Comparison of ENCODE assay signal across 24 cellular contexts in the genomic region with DNA sequence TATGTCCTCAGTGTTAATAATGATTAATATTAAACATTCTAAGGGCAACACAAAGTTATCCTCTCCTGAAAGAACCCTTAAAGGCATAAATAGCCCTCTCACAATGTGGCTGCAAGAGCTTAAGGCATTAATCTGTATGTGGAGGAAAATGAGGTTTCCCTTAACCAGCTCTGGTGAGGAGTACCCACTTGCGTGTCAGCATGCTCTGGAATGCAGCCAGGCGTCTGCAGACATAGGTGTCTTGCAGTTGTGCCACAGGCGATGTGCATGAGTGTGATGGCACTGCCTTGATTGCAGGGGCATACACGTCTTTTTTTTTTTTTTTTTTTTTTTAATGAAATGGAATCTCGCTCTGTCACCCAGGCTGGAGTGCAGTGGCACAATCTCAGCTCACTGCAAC.
"Had no signal": no experiment of that assay in that cellular context is flagged by ENCODE, and none has a peak within 500 bp of the region (broad histone marks: within the 10 kb centered on the region; RNA-seq: fewer than 3 reads in every experiment).

No MANE protein-coding gene starts in this region.

- H3K4me2 ChIP-seq: neural progenitor cell had no signal

- H3K27ac ChIP-seq: left ventricle myocardium inferior, neural progenitor cell, neutrophil, parathyroid adenoma, stomach, testis, transverse colon had no signal

- H2AFZ ChIP-seq: neural progenitor cell, parathyroid adenoma had no signal

- FAIRE-seq: islet of Langerhans, urothelium cell line had no signal

- H3K36me3 ChIP-seq: neural progenitor cell, neutrophil had no signal

- DNase-seq: heart left ventricle; hypothalamus; immature natural killer cell; left ventricle myocardium inferior; naive B cell; natural killer cell; nephron progenitor cell; occipital lobe; right cardiac atrium; spleen; stimulated activated CD4-positive, alpha-beta T cell treated with anti-CD3 and anti-CD28 coated beads, Interleukin-4, amount 100 ng/mL, for 4 hours; stimulated activated CD8-positive, alpha-beta memory T cell treated with anti-CD3 and anti-CD28 coated beads, Interleukin-4, amount 100 ng/mL, for 48 hours; stimulated activated naive CD8-positive, alpha-beta T cell treated with anti-CD3 and anti-CD28 coated beads, Interleukin-15, Interleukin-2, amounts not matched to agents 100 U/mL and 50 U/mL, for 24 hours; stomach; testis; thyroid gland; transverse colon had no signal

- H3K27me3 ChIP-seq: heart left ventricle, neural progenitor cell, spleen, stomach, testis, thyroid gland, transverse colon, upper lobe of left lung had no signal

- H3K9me3 ChIP-seq: heart left ventricle, left ventricle myocardium inferior, neutrophil, spleen, stomach, testis, thyroid gland, transverse colon, upper lobe of left lung had no signal

- H3K79me2 ChIP-seq: parathyroid adenoma had no signal

- H3K9ac ChIP-seq: neural progenitor cell, parathyroid adenoma had no signal

- H3K4me3 ChIP-seq: heart left ventricle, left ventricle myocardium inferior, neural progenitor cell, skin epidermis, spleen, stomach, testis, thyroid gland, transverse colon, upper lobe of left lung had no signal

- H3K4me1 ChIP-seq: parathyroid adenoma, testis, thyroid gland, transverse colon had no signal
